In genomic region chr11:107078375-107078774, GRCh38 we compare ENCODE assay signal across 1 cellular context.
TF ChIP-seq lines count a peak whose summit lies in the region.

No MANE protein-coding gene starts in this region.

TF ChIP-seq in Ishikawa, 13 proteins besides CTCF, POLR2A, EP300 and RAD21 (continued from another document):
- TF ChIP-seq YY1 (IDR thresholded peaks at IDR 0.05; ENCODE audit: low read depth), result no peak
- TF ChIP-seq USF1 (IDR thresholded peaks at IDR 0.05), result no peak
- no peak for TF ChIP-seq ZBTB7A (IDR thresholded peaks at IDR 0.05; ENCODE audit: low read depth)
- no peak for TF ChIP-seq TAF1 (IDR thresholded peaks at IDR 0.05; ENCODE audit: low read depth)
- no peak for TF ChIP-seq NFIC (IDR thresholded peaks at IDR 0.05)
